Comparison of ENCODE assay signal across 19 cellular contexts in the genomic region with DNA sequence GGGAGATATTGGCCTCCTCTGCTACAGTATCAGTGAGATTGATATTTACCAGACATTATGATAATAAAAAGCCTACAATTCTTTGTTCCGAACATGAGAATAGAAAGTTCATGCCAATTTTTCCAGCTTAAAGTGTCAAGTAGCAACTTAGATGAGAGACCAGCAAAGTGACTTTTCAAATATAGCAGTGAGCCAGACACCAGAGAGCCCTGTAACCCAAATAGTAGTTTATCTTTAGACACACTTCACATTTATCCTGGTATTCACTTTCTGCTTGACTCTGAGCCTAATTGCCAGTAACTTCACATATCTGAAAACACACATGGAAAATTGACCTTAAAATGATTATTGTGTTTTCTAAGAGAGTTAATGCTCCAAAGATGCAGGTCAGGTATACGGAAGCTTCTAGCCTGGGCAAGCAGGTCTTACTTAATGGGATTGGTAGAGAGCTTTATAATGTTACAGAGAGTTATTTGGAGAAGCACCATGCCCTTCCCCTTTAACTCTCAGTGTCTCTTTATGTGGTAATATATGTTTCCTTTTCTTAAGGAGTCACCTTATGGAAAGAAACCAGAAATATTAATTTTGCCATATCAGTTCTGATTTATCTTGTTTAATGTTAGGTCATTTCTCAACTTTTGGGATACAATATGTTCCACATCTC.
"Had no signal": no experiment of that assay in that cellular context is flagged by ENCODE, and none has a peak within 500 bp of the region (broad histone marks: within the 10 kb centered on the region; RNA-seq: fewer than 3 reads in every experiment).

No MANE protein-coding gene starts in this region.

- DNase-seq: IMR-90, Kasumi-1, KG1, MM.1S, NCI-H1092 treated with DMSO at 0.1 percent for 48 hours, NCI-H1436 treated with DMSO at 0.1 percent for 48 hours, NCI-H1694, NCI-H187 treated with DMSO at 0.1 percent for 48 hours, NCI-H2029 treated with DMSO at 0.1 percent for 48 hours, NCI-H2171 treated with DMSO at 0.1 percent for 48 hours, NCI-H345, NCI-H524, NCI-H526 treated with DMSO at 0.1 percent for 48 hours, NCI-H748 treated with DMSO at 0.1 percent for 48 hours, RPMI8226, SHP77 treated with DMSO at 0.1 percent for 48 hours, SJCRH30 had no signal

- H3K4me1 ChIP-seq: SJCRH30 had no signal

- H3K27ac ChIP-seq: SJCRH30 had no signal

- H3K4me3 ChIP-seq: SJCRH30 had no signal

- H3K27me3 ChIP-seq: SJCRH30 had no signal

- H3K9me3 ChIP-seq: SJCRH30 had no signal

- ATAC-seq: HepG2, SK-N-SH treated with all-trans-retinoic acid at 6 μM for 48 hours had no signal

- H3K36me3 ChIP-seq: SJCRH30 had no signal
